ENCODE assay signal across 12 cellular contexts in genomic region chr20:45014671-45015415, GRCh38. TPM values are rescaled to one million over a fixed set of nuclear protein-coding genes. Genes with fewer than 3 reads are reported as not detected.
DNase-seq lines count a peak whose midpoint lies in the region; ATAC-seq and TF ChIP-seq lines count a peak whose summit lies in the region.
"Had no signal": no experiment of that assay in that cellular context is flagged by ENCODE, and none has a peak within 500 bp of the region (broad histone marks: within the 10 kb centered on the region; RNA-seq: fewer than 3 reads in every experiment).

No MANE protein-coding gene starts in this region.

- H3K4me1 ChIP-seq in BE2C (peaks cover 6% of the 10 kb centered on the region), breast epithelium (no peaks in the 10 kb centered on the region), mesenchymal stem cell (ENCODE audit: control insufficient read depth, insufficient read depth, low read depth, low read length) (peaks cover 1% of the 10 kb centered on the region), tibial nerve (peaks cover 0 to 88% (median 15%) of the 10 kb centered on the region in 4 donors)

- H3K4ac ChIP-seq in mesenchymal stem cell (ENCODE audit: low read depth in 1 of 2, low read length in 2 of 2): no peak overlapping the region

- no peak overlapping the region for H3K4me3 ChIP-seq in BE2C (ENCODE audit: low read depth, low read length)
- no peak overlapping the region for H3K4me3 ChIP-seq in breast epithelium
- no peak overlapping the region for H3K4me3 ChIP-seq in mesenchymal stem cell (ENCODE audit: insufficient read depth in 1 of 2, low read depth in 1 of 2, low read length in 2 of 2)
- H3K4me3 ChIP-seq in tibial nerve: no peak overlapping the region

- peaks cover 73% of the 10 kb centered on the region for H3K36me3 Mint-ChIP-seq in effector memory CD8-positive, alpha-beta T cell (ENCODE audit: insufficient read depth)

- no CpG with 5 or more reads among the region's 4 CpGs for WGBS in mesenchymal stem cell
- 62 to 67% methylated on average over 4 of the region's 4 CpGs for WGBS in tibial nerve, 2 donors

- TF ChIP-seq CTCF in BE2C (IDR thresholded peaks at IDR 0.05; ENCODE audit: low read depth, low read length) (no peak), breast epithelium (IDR thresholded peaks at IDR 0.05) (no peak), tibial nerve (IDR thresholded peaks at IDR 0.05) (no peak)

- H2BK12ac ChIP-seq in mesenchymal stem cell (ENCODE audit: low read length in 2 of 2): no peak overlapping the region

- peak overlapping the region in 1 of 2 donors; percentile 14 for H3K27ac Mint-ChIP-seq in effector memory CD8-positive, alpha-beta T cell

- H2AK5ac ChIP-seq in mesenchymal stem cell (ENCODE audit: low read length, severe bottlenecking): no peak overlapping the region

- no peaks in the 10 kb centered on the region for H3K27me3 Mint-ChIP-seq in effector memory CD8-positive, alpha-beta T cell
- H3K27me3 Mint-ChIP-seq: IgD-negative memory B cell had no signal

- ATAC-seq in effector memory CD8-positive, alpha-beta T cell (replicated peaks): no peak

- no peak overlapping the region for H2BK15ac ChIP-seq in mesenchymal stem cell (ENCODE audit: low read depth, poor library complexity, severe bottlenecking)

- H3K9me3 ChIP-seq in BE2C (no peaks in the 10 kb centered on the region), breast epithelium (no peaks in the 10 kb centered on the region), mesenchymal stem cell (ENCODE audit: control insufficient read depth, low read length) (no peaks in the 10 kb centered on the region), tibial nerve (no peaks in the 10 kb centered on the region)

- no peak overlapping the region for H3K4me2 ChIP-seq in mesenchymal stem cell (ENCODE audit: low read length, poor library complexity, severe bottlenecking)

- no peak overlapping the region for H4K91ac ChIP-seq in mesenchymal stem cell (ENCODE audit: low read length)

- DNase-seq in BE2C: peak; percentile 16
- DNase-seq in HT-29 (ENCODE audit: low spot score): peak; percentile 34
- DNase-seq in breast epithelium (ENCODE audit: low spot score in 2 of 2): no peak
- DNase-seq in mesenchymal stem cell: peak; percentile 60
- DNase-seq in effector memory CD8-positive, alpha-beta T cell: no peak
- DNase-seq in amygdala (lab: John Stamatoyannopoulos, UW): no peak
- no peak for DNase-seq in tibial nerve (ENCODE audit: low spot score in 2 of 2)
- no peak for DNase-seq in nucleus accumbens (lab: John Stamatoyannopoulos, UW)
- DNase-seq: anterior cingulate cortex, NCI-H510A treated with DMSO at 0.1 percent for 48 hours had no signal

- no peak overlapping the region for H3K23ac ChIP-seq in mesenchymal stem cell (ENCODE audit: low read length in 2 of 2)

- H3K79me1 ChIP-seq in mesenchymal stem cell (replicated peaks; ENCODE audit: low read length, poor library complexity, severe bottlenecking): peaks cover 5% of the 10 kb centered on the region

- H3K14ac ChIP-seq in mesenchymal stem cell (ENCODE audit: low read length in 2 of 2): no peak overlapping the region

- peak overlapping the region; percentile 53 to 57 for H3K27ac ChIP-seq in breast epithelium
- H3K27ac ChIP-seq in mesenchymal stem cell (ENCODE audit: low read length, poor library complexity, severe bottlenecking): no peak overlapping the region
- H3K27ac ChIP-seq in tibial nerve: peak overlapping the region in 2 of 4 donors; percentile 18 to 58
- H3K27ac ChIP-seq: parathyroid adenoma had no signal

- H2BK5ac ChIP-seq in mesenchymal stem cell (ENCODE audit: low read depth, low read length, poor library complexity, severe bottlenecking): no peak overlapping the region

- H2AFZ ChIP-seq in mesenchymal stem cell (ENCODE audit: low read depth, low read length): no peak overlapping the region
- H2AFZ ChIP-seq: parathyroid adenoma had no signal

- H3K4me3 Mint-ChIP-seq in effector memory CD8-positive, alpha-beta T cell: peak overlapping the region in 1 of 2 donors; percentile 38
- H3K4me3 Mint-ChIP-seq: IgD-negative memory B cell had no signal

- H3K18ac ChIP-seq in mesenchymal stem cell (ENCODE audit: low read depth in 1 of 2, low read length in 2 of 2): no peak overlapping the region

- no peaks in the 10 kb centered on the region for H3K9me3 Mint-ChIP-seq in effector memory CD8-positive, alpha-beta T cell
- H3K9me3 Mint-ChIP-seq: IgD-negative memory B cell had no signal

- no peak overlapping the region for H4K8ac ChIP-seq in mesenchymal stem cell (ENCODE audit: low read length)

- peak overlapping the region; percentile 21 for H3K9ac ChIP-seq in mesenchymal stem cell (ENCODE audit: low read length)
- H3K9ac ChIP-seq: parathyroid adenoma had no signal

- intact Hi-C loops in breast epithelium (cut with DNase I; ENCODE audit: low total_unique reads): no loop called here

- H3K36me3 ChIP-seq in BE2C (no peaks in the 10 kb centered on the region), breast epithelium (no peaks in the 10 kb centered on the region), mesenchymal stem cell (ENCODE audit: control insufficient read depth in 1 of 2, insufficient read depth in 2 of 2, low read depth in 1 of 2, low read length in 2 of 2) (peaks cover 0 to 9% of the 10 kb centered on the region in 2 experiments), tibial nerve (no peaks in the 10 kb centered on the region)

- no peak for TF ChIP-seq EP300 in tibial nerve (IDR thresholded peaks at IDR 0.05)

- no peak overlapping the region for H2BK120ac ChIP-seq in mesenchymal stem cell (ENCODE audit: low read depth, low read length)

- no peak for TF ChIP-seq POLR2A in breast epithelium (IDR thresholded peaks at IDR 0.05)
- TF ChIP-seq POLR2A in tibial nerve (IDR thresholded peaks at IDR 0.05): no peak

- no peaks in the 10 kb centered on the region for H3K27me3 ChIP-seq in BE2C
- H3K27me3 ChIP-seq in breast epithelium: no peaks in the 10 kb centered on the region
- no peaks in the 10 kb centered on the region for H3K27me3 ChIP-seq in mesenchymal stem cell (ENCODE audit: control insufficient read depth in 1 of 2, insufficient read depth in 1 of 2, low read length in 2 of 2)
- no peaks in the 10 kb centered on the region for H3K27me3 ChIP-seq in tibial nerve

- H3K4me1 Mint-ChIP-seq in effector memory CD8-positive, alpha-beta T cell (ENCODE audit: low read depth in 2 of 2): peaks cover 37 to 63% of the 10 kb centered on the region in 2 donors

RNA-seq across cellular contexts. Expression of gene STK4, which starts 48.5 kb away (rescaled TPM):
- 12.8 TPM for polyA plus RNA-seq in BE2C (2012; ENCODE audit: insufficient read depth, insufficient read length, low read depth)
- total RNA-seq in HT-29 (2014; rRNA removed; shearing (Covaris generic)): 23.1 and 27.1 TPM in 2 replicates
- total RNA-seq in breast epithelium (10 to 100 TPM; 33.1 to 35.3 (median 34.7) TPM), tibial nerve (10 to 100 TPM; 24.3 to 28.5 (median 27.1) TPM)
- 13.0 TPM for polyA plus RNA-seq in mesenchymal stem cell (2013, experiment 1 of 2)
- 12.5 TPM for polyA plus RNA-seq in mesenchymal stem cell (2013, experiment 2 of 2)

RNA-seq across cellular contexts. Expression of gene TOMM34, which starts 54.6 kb away (rescaled TPM):
- 48.2 TPM for polyA plus RNA-seq in BE2C (2012; ENCODE audit: insufficient read depth, insufficient read length, low read depth)
- 80.5 and 85.2 TPM in 2 replicates for total RNA-seq in HT-29 (2014; rRNA removed; shearing (Covaris generic))
- total RNA-seq in breast epithelium: 10 to 100 TPM; 14.6 to 21.0 (median 20.3) TPM
- 17.0 TPM for polyA plus RNA-seq in mesenchymal stem cell (2013, experiment 1 of 2)
- 17.5 TPM for polyA plus RNA-seq in mesenchymal stem cell (2013, experiment 2 of 2)
- total RNA-seq in tibial nerve: 10 to 100 TPM in 3 of 4 donors, 1 to 10 TPM in 1; 5.9 to 18.0 (median 13.9) TPM

Comparison
In these comparisons a context has a peak if more than half of its experiments do, and no peak if none do; other contexts are left out.
1. DNase-seq: peak in BE2C (single experiment), HT-29 (single experiment) and mesenchymal stem cell (single experiment); none in breast epithelium (0 of 2), effector memory CD8-positive, alpha-beta T cell (0 of 3), amygdala (0 of 56), tibial nerve (0 of 2) and nucleus accumbens (0 of 56).